1 cellular context compared by ENCODE assay signal in the genomic region with DNA sequence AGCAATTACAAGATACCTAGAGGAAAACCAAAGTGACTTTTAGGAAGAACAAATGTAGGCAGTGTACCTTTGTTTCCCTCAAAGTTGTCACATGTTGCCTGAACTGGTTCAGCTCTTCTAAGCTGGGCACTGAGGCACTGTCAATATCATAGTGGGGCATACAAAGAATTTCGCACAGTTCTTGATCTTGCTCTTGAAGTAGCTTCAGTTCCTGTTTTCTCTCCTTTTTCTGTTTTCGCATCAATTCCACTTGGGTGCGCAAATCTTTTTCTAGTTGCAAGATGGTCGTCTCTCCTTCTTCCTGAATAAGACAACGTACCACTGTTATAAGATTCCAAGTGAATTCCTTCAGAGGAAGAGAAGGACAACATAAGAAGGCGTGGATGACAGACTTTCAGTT.
TF ChIP-seq lines count a peak whose summit lies in the region.

No MANE protein-coding gene starts in this region.

TF ChIP-seq in IMR-90, 13 proteins besides CTCF, POLR2A, EP300 and RAD21 (continued from another document):
- no peak for TF ChIP-seq CEBPB (IDR thresholded peaks at IDR 0.05; ENCODE audit: low read depth, low read length)
